ENCODE assay signal across 8 cellular contexts in genomic region chr22:19122143-19122751, GRCh38. TPM values are rescaled to one million over a fixed set of nuclear protein-coding genes. Genes with fewer than 3 reads are reported as not detected.
A peak's percentile ranks its signal among the peaks of the same experiment; 100 is the strongest.
DNase-seq lines count a peak whose midpoint lies in the region; ATAC-seq and TF ChIP-seq lines count a peak whose summit lies in the region.

A gene with protein sequence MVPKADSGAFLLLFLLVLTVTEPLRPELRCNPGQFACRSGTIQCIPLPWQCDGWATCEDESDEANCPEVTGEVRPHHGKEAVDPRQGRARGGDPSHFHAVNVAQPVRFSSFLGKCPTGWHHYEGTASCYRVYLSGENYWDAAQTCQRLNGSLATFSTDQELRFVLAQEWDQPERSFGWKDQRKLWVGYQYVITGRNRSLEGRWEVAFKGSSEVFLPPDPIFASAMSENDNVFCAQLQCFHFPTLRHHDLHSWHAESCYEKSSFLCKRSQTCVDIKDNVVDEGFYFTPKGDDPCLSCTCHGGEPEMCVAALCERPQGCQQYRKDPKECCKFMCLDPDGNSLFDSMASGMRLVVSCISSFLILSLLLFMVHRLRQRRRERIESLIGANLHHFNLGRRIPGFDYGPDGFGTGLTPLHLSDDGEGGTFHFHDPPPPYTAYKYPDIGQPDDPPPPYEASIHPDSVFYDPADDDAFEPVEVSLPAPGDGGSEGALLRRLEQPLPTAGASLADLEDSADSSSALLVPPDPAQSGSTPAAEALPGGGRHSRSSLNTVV (minus strand): TSS chr22:19122412. CDS start chr22:19122206, 206 bp downstream.

- peaks cover 41 to 48% (median 45%) of the 10 kb centered on the region in 11 experiments; a peak in 21 of 22 replicates for H4K20me1 ChIP-seq in BLaER1 treated with 17β-estradiol and CSF1 and Interleukin-3, amounts not matched to agents 10 nM and 100 nM

- H3K4me2 ChIP-seq in BLaER1 treated with 17β-estradiol and CSF1 and Interleukin-3, amounts not matched to agents 10 nM and 100 nM = peak within 1 kb of the TSS; percentile 90 to 99 (median 95)

- H3K36me3 ChIP-seq in BLaER1 treated with 17β-estradiol and CSF1 and Interleukin-3, amounts not matched to agents 10 nM and 100 nM = peaks cover 0 to 32% (median 13%) of the 10 kb centered on the region in 11 experiments; a peak in 11 of 22 replicates
- H3K36me3 ChIP-seq in left lung = no peaks in the 10 kb centered on the region

- H3K27ac ChIP-seq in BLaER1 treated with 17β-estradiol and CSF1 and Interleukin-3, amounts not matched to agents 10 nM and 100 nM = peak within 1 kb of the TSS; percentile 66 to 95 (median 91)
- H3K27ac ChIP-seq in left lung = peak within 1 kb of the TSS; percentile 90 to 92

- ATAC-seq in GM19372 (IDR thresholded peaks at IDR 0.05; ENCODE audit: low read depth, unreplicated experiment) (peak; percentile 83), HG03521 (IDR thresholded peaks at IDR 0.05; ENCODE audit: unreplicated experiment) (peak; percentile 83), left lung (peak; percentile 94)

- peak within 1 kb of the TSS; percentile 81 to 96 (median 93) for H3K9ac ChIP-seq in BLaER1 treated with 17β-estradiol and CSF1 and Interleukin-3, amounts not matched to agents 10 nM and 100 nM

- H3K4me3 ChIP-seq in BLaER1 treated with 17β-estradiol and CSF1 and Interleukin-3, amounts not matched to agents 10 nM and 100 nM = peak within 1 kb of the TSS; percentile 70 to 90 (median 89)
- H3K4me3 ChIP-seq in left lung = peak within 1 kb of the TSS; percentile 82 to 91

- intact Hi-C loops in left lung (cut with DNase I) = no loop called here

- no peak for TF ChIP-seq CTCF in left lung (IDR thresholded peaks at IDR 0.05)

- peaks cover 45 to 55% (median 50%) of the 10 kb centered on the region in 10 experiments for H3K4me1 ChIP-seq in BLaER1 treated with 17β-estradiol and CSF1 and Interleukin-3, amounts not matched to agents 10 nM and 100 nM
- H3K4me1 ChIP-seq in left lung = peaks cover 29 to 50% of the 10 kb centered on the region in 2 donors

- no peaks in the 10 kb centered on the region for H3K9me3 ChIP-seq in BLaER1 treated with 17β-estradiol and CSF1 and Interleukin-3, amounts not matched to agents 10 nM and 100 nM (replicated peaks in 1 of 11)
- H3K9me3 ChIP-seq in left lung = no peaks in the 10 kb centered on the region

- DNase-seq in NCI-H748 treated with DMSO at 0.1 percent for 48 hours (lab: John Stamatoyannopoulos, UW) (peak; percentile 94), dedifferentiated amniotic fluid mesenchymal stem cell (ENCODE audit: extremely low spot score) (peak; percentile 94), left lung (peak; percentile 98 to 99)
- DNase-seq in activated CD4-positive, alpha-beta T cell treated with anti-CD3 and anti-CD28 coated beads, Interleukin-2, amount 50 U/mL, for 24 hours (ENCODE audit: low read depth in 1 of 2, low spot score in 1 of 2) = peak; percentile 94 to 95
- DNase-seq in stimulated activated CD4-positive, alpha-beta T cell treated with anti-CD3 and anti-CD28 coated beads, Interleukin-2, amount 100 ng/mL, for 4 hours (ENCODE audit: low read depth) = peak; percentile 94

- no peaks in the 10 kb centered on the region for H3K27me3 ChIP-seq in BLaER1 treated with 17β-estradiol and CSF1 and Interleukin-3, amounts not matched to agents 10 nM and 100 nM
- no peaks in the 10 kb centered on the region for H3K27me3 ChIP-seq in left lung

RNA-seq across cellular contexts. Expression of the gene that starts here (rescaled TPM):
- total RNA-seq in left lung = 10 to 100 TPM; 59.9 to 87.0 TPM

Comparison
In these comparisons a context has a peak if more than half of its experiments do, and no peak if none do; other contexts are left out.
1. Peak in every context shown above with its lines: DNase-seq, ATAC-seq, H3K4me3 ChIP-seq and H3K27ac ChIP-seq.